Comparison of ENCODE assay signal across 14 cellular contexts in the genomic region with DNA sequence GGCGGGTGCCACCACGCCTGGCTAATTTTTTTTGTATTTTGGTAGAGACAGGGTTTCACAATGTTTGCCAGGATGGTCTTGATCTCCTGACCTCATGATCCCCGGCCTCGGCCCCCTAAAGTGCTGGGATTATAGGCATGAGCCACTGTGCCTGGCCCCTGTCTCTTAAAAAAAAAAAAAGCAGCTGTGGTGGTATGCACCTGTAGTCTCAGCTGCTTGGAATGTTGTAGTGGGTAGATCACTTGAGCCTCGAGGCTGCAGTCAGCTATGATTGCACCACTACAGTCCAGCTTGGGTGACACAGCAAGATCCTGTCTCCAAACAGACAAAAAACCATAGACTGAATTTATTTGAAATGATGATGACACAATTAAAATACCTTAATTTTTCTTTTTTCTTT. TPM values are rescaled to one million over a fixed set of nuclear protein-coding genes. Genes with fewer than 3 reads are reported as not detected.
DNase-seq lines count a peak whose midpoint lies in the region; ATAC-seq, FAIRE-seq and TF ChIP-seq lines count a peak whose summit lies in the region.
"Had no signal": no experiment of that assay in that cellular context is flagged by ENCODE, and none has a peak within 500 bp of the region (broad histone marks: within the 10 kb centered on the region; RNA-seq: fewer than 3 reads in every experiment).

No MANE protein-coding gene starts in this region.

- intact Hi-C loops in pancreas (cut with DNase I): no loop called here

- H3K9ac ChIP-seq in endodermal cell (ENCODE audit: extremely low read depth, low read length, poor library complexity, severe bottlenecking) (no peak overlapping the region), trophoblast cell (ENCODE audit: low read length) (no peak overlapping the region)

- H3K27me3 Mint-ChIP-seq in endodermal cell (ENCODE audit: insufficient read depth): no peaks in the 10 kb centered on the region

- H4K91ac ChIP-seq in trophoblast cell (ENCODE audit: low read depth, low read length): peak overlapping the region; percentile 43

- no peak overlapping the region for H2AK5ac ChIP-seq in trophoblast cell (ENCODE audit: low read length)

- H2BK5ac ChIP-seq in trophoblast cell (ENCODE audit: low read depth, low read length, poor library complexity): no peak overlapping the region

- H3K27me3 ChIP-seq in endodermal cell (ENCODE audit: control insufficient read depth, insufficient read depth, low read length, poor library complexity, severe bottlenecking): no peaks in the 10 kb centered on the region
- H3K27me3 ChIP-seq in trophoblast cell (ENCODE audit: insufficient read depth, low read length): no peaks in the 10 kb centered on the region
- no peaks in the 10 kb centered on the region for H3K27me3 ChIP-seq in pancreas
- H3K27me3 ChIP-seq: sigmoid colon had no signal

- no peaks in the 10 kb centered on the region for H3K79me1 ChIP-seq in trophoblast cell (ENCODE audit: low read length)

- H3K14ac ChIP-seq in trophoblast cell (ENCODE audit: low read length): no peak overlapping the region

- H3K36me3 ChIP-seq in endodermal cell (ENCODE audit: control insufficient read depth, insufficient read depth, low read length) (peaks cover 31% of the 10 kb centered on the region), trophoblast cell (ENCODE audit: control insufficient read depth in 1 of 2, insufficient read depth in 2 of 2, low read length in 2 of 2) (peaks cover 12 to 16% of the 10 kb centered on the region in 2 experiments), pancreas (peaks cover 0 to 3% (median 2%) of the 10 kb centered on the region in 3 donors)

- H3K4ac ChIP-seq in trophoblast cell (ENCODE audit: low read depth, low read length): no peak overlapping the region

- ATAC-seq in GM18907 (IDR thresholded peaks at IDR 0.05; ENCODE audit: unreplicated experiment) (no peak), pancreas (no peak), HG02973 (IDR thresholded peaks at IDR 0.05; ENCODE audit: unreplicated experiment) (no peak)

- H3K4me1 Mint-ChIP-seq in endodermal cell: no peaks in the 10 kb centered on the region
- H3K4me1 Mint-ChIP-seq: mesothelial cell of epicardium had no signal

- H3K18ac ChIP-seq in trophoblast cell (ENCODE audit: low read length): no peak overlapping the region

- no peak overlapping the region for H3K4me3 Mint-ChIP-seq in endodermal cell
- H3K4me3 Mint-ChIP-seq: mesothelial cell of epicardium had no signal

- H3K79me2 ChIP-seq in trophoblast cell (ENCODE audit: control insufficient read depth, insufficient read depth, low read length, poor library complexity): no peaks in the 10 kb centered on the region

- no peak overlapping the region for H3K23ac ChIP-seq in trophoblast cell (ENCODE audit: low read length)

- H3K4me1 ChIP-seq in endodermal cell (ENCODE audit: control insufficient read depth, insufficient read depth, low read length): no peaks in the 10 kb centered on the region
- peaks cover 0 to 7% of the 10 kb centered on the region in 2 experiments for H3K4me1 ChIP-seq in trophoblast cell (ENCODE audit: control insufficient read depth in 1 of 2, insufficient read depth in 2 of 2, low read length in 2 of 2)
- no peaks in the 10 kb centered on the region for H3K4me1 ChIP-seq in pancreas
- H3K4me1 ChIP-seq: sigmoid colon had no signal

- WGBS in endodermal cell (ENCODE audit: insufficient coverage in 1 of 2, insufficient read length in 1 of 2), 2 experiments: 88 to 94% methylated on average over 4 to 5 of the region's 5 CpGs
- WGBS in trophoblast cell (ENCODE audit: extremely low coverage, insufficient coverage, insufficient read length): no CpG with 5 or more reads among the region's 5 CpGs
- 96% methylated on average over 5 of the region's 5 CpGs for WGBS in pancreas, 2 donors

- H4K8ac ChIP-seq in trophoblast cell (ENCODE audit: low read depth, low read length): no peak overlapping the region

- H3K9me3 ChIP-seq in endodermal cell (ENCODE audit: control insufficient read depth, low read length) (no peaks in the 10 kb centered on the region), trophoblast cell (ENCODE audit: insufficient read depth, low read depth, low read length) (no peaks in the 10 kb centered on the region), pancreas (no peaks in the 10 kb centered on the region)
- H3K9me3 ChIP-seq: sigmoid colon had no signal

- no peak overlapping the region for H2BK120ac ChIP-seq in trophoblast cell (ENCODE audit: insufficient read depth, low read length, poor library complexity)

- H3K36me3 Mint-ChIP-seq in endodermal cell (ENCODE audit: low read depth): peaks cover 17% of the 10 kb centered on the region

- peak; percentile 96 for DNase-seq in EL
- DNase-seq in OCI-M1 (lab: John Stamatoyannopoulos, UW): peak; percentile 7
- no peak for DNase-seq in endodermal cell
- peak; percentile 94 to 95 for DNase-seq in trophoblast cell
- no peak for DNase-seq in pancreas
- no peak for DNase-seq in NCI-H524 treated with DMSO at 0.1 percent for 48 hours (lab: John Stamatoyannopoulos, UW)
- DNase-seq: activated CD4-positive, alpha-beta T cell treated with anti-CD3 and anti-CD28 coated beads, Interleukin-2, amount 50 U/mL, for 1 hour; DMS53; NCI-H2081 had no signal

- no peak overlapping the region for H2BK12ac ChIP-seq in trophoblast cell (ENCODE audit: low read length)

- FAIRE-seq in pancreas (lab: Jason Lieb, UNC): no peak
- FAIRE-seq: frontal cortex had no signal

- TF ChIP-seq CTCF in endodermal cell (conservative IDR thresholded peaks at IDR 0.05) (no peak), pancreas (IDR thresholded peaks at IDR 0.05) (no peak)

- H4K12ac ChIP-seq in trophoblast cell (ENCODE audit: low read depth, low read length): no peak overlapping the region

- H3K4me3 ChIP-seq in endodermal cell (ENCODE audit: low read length) (no peak overlapping the region), trophoblast cell (ENCODE audit: low read depth, low read length) (no peak overlapping the region), pancreas (no peak overlapping the region)
- H3K4me3 ChIP-seq: sigmoid colon had no signal

- H2AFZ ChIP-seq in trophoblast cell (ENCODE audit: insufficient read depth, low read length, poor library complexity): no peak overlapping the region

- H3K27ac Mint-ChIP-seq in endodermal cell: peak overlapping the region; percentile 44
- H3K27ac Mint-ChIP-seq: mesothelial cell of epicardium had no signal

- no peaks in the 10 kb centered on the region for H3K9me3 Mint-ChIP-seq in endodermal cell
- H3K9me3 Mint-ChIP-seq: mesothelial cell of epicardium had no signal

- H3K4me2 ChIP-seq in trophoblast cell (ENCODE audit: low read length): no peak overlapping the region

- H3K27ac ChIP-seq in endodermal cell (ENCODE audit: low read depth, low read length) (no peak overlapping the region), trophoblast cell (ENCODE audit: low read depth, low read length) (peak overlapping the region; percentile 79), pancreas (no peak overlapping the region)
- H3K27ac ChIP-seq: sigmoid colon had no signal

RNA-seq across cellular contexts. Expression of gene CDK12, which starts 24.3 kb away (rescaled TPM):
- 10 to 100 TPM; 62.8 to 70.2 TPM for total RNA-seq in endodermal cell
- 32.6 TPM for polyA plus RNA-seq in endodermal cell (2013, experiment 1 of 2)
- 30.6 TPM for polyA plus RNA-seq in endodermal cell (2013, experiment 2 of 2)
- polyA plus RNA-seq in trophoblast cell (2013): 33.7 and 34.2 TPM in 2 replicates
- 10 to 100 TPM; 14.3 to 30.7 (median 18.2) TPM for total RNA-seq in pancreas
- polyA plus RNA-seq in pancreas: 10 to 100 TPM in 1 of 2 donors, 1 to 10 TPM in 1; 9.3 to 12.4 TPM

RNA-seq across cellular contexts. Expression of gene MED1, which starts 34.5 kb away (rescaled TPM):
- total RNA-seq in endodermal cell: 10 to 100 TPM; 56.1 to 57.5 TPM
- polyA plus RNA-seq in endodermal cell (2013, experiment 1 of 2): 41.5 TPM
- 37.2 TPM for polyA plus RNA-seq in endodermal cell (2013, experiment 2 of 2)
- 32.0 and 33.3 TPM in 2 replicates for polyA plus RNA-seq in trophoblast cell (2013)
- 10 to 100 TPM in 4 of 6 donors, 1 to 10 TPM in 2; 7.1 to 16.8 (median 12.5) TPM for total RNA-seq in pancreas
- 1 to 10 TPM; 4.0 to 6.0 TPM for polyA plus RNA-seq in pancreas

Comparison
In these comparisons a context has a peak if more than half of its experiments do, and no peak if none do; other contexts are left out.
1. DNase-seq: peak in EL (single experiment), OCI-M1 (single experiment) and trophoblast cell (2 of 2); none in endodermal cell (single experiment), pancreas (0 of 6) and NCI-H524 treated with DMSO at 0.1 percent for 48 hours (single experiment).